Comparison of ENCODE assay signal across 23 cellular contexts in the genomic region with DNA sequence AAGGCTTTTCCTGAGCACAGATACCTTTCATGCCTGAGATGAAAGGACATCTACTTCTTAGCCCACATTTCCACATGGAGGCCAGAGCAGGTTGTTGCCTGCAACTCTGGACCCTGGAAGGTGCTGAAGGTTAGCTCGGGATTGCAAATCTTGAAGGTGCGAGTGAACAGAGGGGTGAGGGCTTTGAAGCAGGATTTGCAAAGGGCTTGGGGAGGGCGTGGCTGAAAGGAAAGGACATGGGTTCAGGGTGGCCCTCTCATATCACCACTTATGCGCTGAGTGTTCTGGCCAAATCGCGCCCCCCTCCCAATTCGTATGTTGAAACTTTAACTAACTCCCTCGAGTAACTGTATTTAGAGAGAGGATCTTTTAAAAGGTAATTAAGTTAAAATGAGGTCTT.
DNase-seq lines count a peak whose midpoint lies in the region; ATAC-seq, FAIRE-seq and TF ChIP-seq lines count a peak whose summit lies in the region.
"Had no signal": no experiment of that assay in that cellular context is flagged by ENCODE, and none has a peak within 500 bp of the region (broad histone marks: within the 10 kb centered on the region; RNA-seq: fewer than 3 reads in every experiment).

No MANE protein-coding gene starts in this region.

- no peak overlapping the region for H3K27ac Mint-ChIP-seq in mesothelial cell of epicardium
- H3K27ac Mint-ChIP-seq: CD4-positive, CD25-positive, alpha-beta regulatory T cell; CD8-positive, alpha-beta T cell; GM23338 had no signal

- no peak overlapping the region for H3K9ac ChIP-seq in BLaER1 treated with 17β-estradiol and CSF1 and Interleukin-3, amounts not matched to agents 10 nM and 100 nM
- no peak overlapping the region for H3K9ac ChIP-seq in H1 (replicated peaks in 1 of 4; ENCODE audit: extremely low read depth in 1 of 4, low read depth in 3 of 4, low read length in 3 of 4)
- H3K9ac ChIP-seq in neural cell (ENCODE audit: low read length): no peak overlapping the region

- H2BK120ac ChIP-seq in H1 (replicated peaks; ENCODE audit: low read depth, low read length): no peak overlapping the region

- no peak overlapping the region for H2AFZ ChIP-seq in H1 (ENCODE audit: low read length)
- H2AFZ ChIP-seq in neural cell (ENCODE audit: low read depth, low read length): no peak overlapping the region
- H2AFZ ChIP-seq: GM23338 had no signal

- H3F3A ChIP-seq in neural cell (ENCODE audit: insufficient read depth, low read length, poor library complexity, severe bottlenecking): no peaks in the 10 kb centered on the region

- no peak overlapping the region for H3K27ac ChIP-seq in BLaER1 treated with 17β-estradiol and CSF1 and Interleukin-3, amounts not matched to agents 10 nM and 100 nM
- H3K27ac ChIP-seq in H1 (ENCODE audit: low read depth, low read length) (no peak overlapping the region), neural cell (ENCODE audit: low read length) (peak overlapping the region; percentile 49), tibial artery (no peak overlapping the region), esophagus muscularis mucosa (replicated peaks in 1 of 4) (no peak overlapping the region)
- H3K27ac ChIP-seq: C4-2B had no signal

- peaks cover 14% of the 10 kb centered on the region for H3K4me1 Mint-ChIP-seq in mesothelial cell of epicardium
- H3K4me1 Mint-ChIP-seq: CD4-positive, CD25-positive, alpha-beta regulatory T cell had no signal

- H3K4me1 ChIP-seq in BLaER1 treated with 17β-estradiol and CSF1 and Interleukin-3, amounts not matched to agents 10 nM and 100 nM: peaks cover 6 to 43% (median 27%) of the 10 kb centered on the region in 10 experiments; a peak in 16 of 20 replicates
- H3K4me1 ChIP-seq in H1 (replicated peaks in 1 of 4; ENCODE audit: control insufficient read depth in 3 of 4, insufficient read depth in 4 of 4, low read length in 3 of 4) (peaks cover 2 to 6% (median 3%) of the 10 kb centered on the region in 4 experiments; a peak in 4 of 7 replicates), tibial artery (peaks cover 0 to 4% (median 0%) of the 10 kb centered on the region in 4 donors), esophagus muscularis mucosa (no peaks in the 10 kb centered on the region)
- H3K4me1 ChIP-seq: A549, BE2C, Caco-2 had no signal

- H3K4me2 ChIP-seq in BLaER1 treated with 17β-estradiol and CSF1 and Interleukin-3, amounts not matched to agents 10 nM and 100 nM: peak overlapping the region in 8 of 11 experiments; percentile 3 to 58 (median 41); a peak in 13 of 22 replicates
- no peak overlapping the region for H3K4me2 ChIP-seq in H1 (ENCODE audit: insufficient read depth in 1 of 2, low read depth in 2 of 2, low read length in 2 of 2)
- H3K4me2 ChIP-seq in neural cell (ENCODE audit: low read length): no peak overlapping the region
- H3K4me2 ChIP-seq: A549, GM23338 had no signal

- no peak overlapping the region for H3K4ac ChIP-seq in H1 (replicated peaks; ENCODE audit: insufficient read length, low read depth, low read length)

- CTCF ChIA-PET in H1 (lab: Charles Lee; ENCODE audit: partially characterized antibody): interaction anchor here (0.7 to 0.9 kb wide), 3 partner anchors 91 to 222 kb away, joined by 3 to 4 read pairs (median 3); no protein-coding TSS in a partner anchor

- H2BK5ac ChIP-seq in H1 (ENCODE audit: low read depth, low read length): no peak overlapping the region

- no peaks in the 10 kb centered on the region for H3K9me3 ChIP-seq in BLaER1 treated with 17β-estradiol and CSF1 and Interleukin-3, amounts not matched to agents 10 nM and 100 nM (replicated peaks in 1 of 11)
- H3K9me3 ChIP-seq in H1 (ENCODE audit: insufficient read depth in 2 of 2, low read depth in 1 of 2, low read length in 1 of 2) (no peaks in the 10 kb centered on the region), neural cell (ENCODE audit: low read length) (no peaks in the 10 kb centered on the region), tibial artery (no peaks in the 10 kb centered on the region), esophagus muscularis mucosa (no peaks in the 10 kb centered on the region)
- H3K9me3 ChIP-seq: A549, BE2C, Caco-2 had no signal

- POLR2A ChIA-PET in H1 (lab: Charles Lee; ENCODE audit: partially characterized antibody): no interaction called here

- no peak overlapping the region for H4K5ac ChIP-seq in H1 (ENCODE audit: insufficient read length, low read depth, low read length)

- H3K79me2 ChIP-seq in H1 (ENCODE audit: control insufficient read depth in 1 of 2, insufficient read depth in 2 of 2, low read length in 2 of 2) (no peaks in the 10 kb centered on the region), neural cell (replicated peaks; ENCODE audit: insufficient read depth, low read length) (no peaks in the 10 kb centered on the region)

- no peaks in the 10 kb centered on the region; the same call in 1 of the 2 replicates for H3K79me1 ChIP-seq in H1 (ENCODE audit: low read depth, low read length)

- H2AK5ac ChIP-seq in H1 (ENCODE audit: low read depth, low read length): no peak overlapping the region

- H4K8ac ChIP-seq in H1 (ENCODE audit: extremely low read depth, insufficient read depth, low read length): no peak overlapping the region

- H3K18ac ChIP-seq in H1 (ENCODE audit: extremely low read depth, low read length): peak overlapping the region; percentile 29; the same call in 1 of the 2 replicates

- H3K23ac ChIP-seq in H1 (ENCODE audit: insufficient read length): no peak overlapping the region

- DNase-seq in H1 (ENCODE audit: low read depth in 1 of 2, low spot score in 2 of 2): no peak
- no peak for DNase-seq in tibial artery
- DNase-seq in esophagus muscularis mucosa (ENCODE audit: extremely low spot score): no peak
- DNase-seq in mesothelial cell of epicardium (ENCODE audit: low spot score in 2 of 2, unreplicated experiment in 2 of 2): no peak
- DNase-seq: 8988T; ACHN; AML-193; BE2C; Caco-2; CD4-positive, CD25-positive, alpha-beta regulatory T cell; CD8-positive, alpha-beta T cell; DMS153; DND-41; HCEC 1CT had no signal

- no peaks in the 10 kb centered on the region for H3K27me3 ChIP-seq in BLaER1 treated with 17β-estradiol and CSF1 and Interleukin-3, amounts not matched to agents 10 nM and 100 nM
- H3K27me3 ChIP-seq in H1 (replicated peaks in 1 of 4; ENCODE audit: control insufficient read depth in 3 of 4, extremely low read depth in 1 of 4, insufficient read depth in 3 of 4, low read length in 3 of 4) (peaks cover 0 to 2% (median 0%) of the 10 kb centered on the region in 4 experiments; a peak in 2 of 7 replicates), neural cell (ENCODE audit: insufficient read depth, low read depth, low read length) (no peaks in the 10 kb centered on the region), tibial artery (no peaks in the 10 kb centered on the region), esophagus muscularis mucosa (no peaks in the 10 kb centered on the region)
- H3K27me3 ChIP-seq: BE2C had no signal

- H4K91ac ChIP-seq in H1 (replicated peaks; ENCODE audit: insufficient read length, low read length): no peak overlapping the region

- no peaks in the 10 kb centered on the region for H3K36me3 Mint-ChIP-seq in mesothelial cell of epicardium
- H3K36me3 Mint-ChIP-seq: CD4-positive, CD25-positive, alpha-beta regulatory T cell; CD8-positive, alpha-beta T cell had no signal

- no peak overlapping the region for H3K4me3 Mint-ChIP-seq in mesothelial cell of epicardium
- H3K4me3 Mint-ChIP-seq: CD4-positive, CD25-positive, alpha-beta regulatory T cell; CD8-positive, alpha-beta T cell; GM23338 had no signal

- TF ChIP-seq RAD21 in H1 (IDR thresholded peaks at IDR 0.05 in 1 of 2, conservative IDR thresholded peaks at IDR 0.05 in 1 of 2; ENCODE audit: low read depth in 2 of 2, low read length in 2 of 2) (no peak), neural cell (conservative IDR thresholded peaks at IDR 0.05) (no peak)

- H3K14ac ChIP-seq in H1 (ENCODE audit: insufficient read length): no peak overlapping the region

- intact Hi-C loops in tibial artery (cut with DNase I; ENCODE audit: low total_unique reads): no loop called here
- intact Hi-C loops in esophagus muscularis mucosa (cut with DNase I): no loop called here

- H3K23me2 ChIP-seq in H1 (ENCODE audit: low read depth, low read length): peaks cover 2% of the 10 kb centered on the region; the same call in 1 of the 2 replicates

- no peak overlapping the region; the same call in 1 of the 2 replicates for H2BK12ac ChIP-seq in H1 (ENCODE audit: low read depth, low read length)

- no peak overlapping the region; the same call in 1 of the 2 replicates for H2BK15ac ChIP-seq in H1 (ENCODE audit: low read length)

- no peak for ATAC-seq in HG02840 (IDR thresholded peaks at IDR 0.05; ENCODE audit: low FRiP score, unreplicated experiment)
- ATAC-seq: A549; CD8-positive, alpha-beta T cell; GM23338 had no signal

- H3K27me3 Mint-ChIP-seq in mesothelial cell of epicardium (ENCODE audit: low read depth): peaks cover 24% of the 10 kb centered on the region

- no peak for TF ChIP-seq POLR2A in H1 (IDR thresholded peaks at IDR 0.05; ENCODE audit: control extremely low read depth in 1 of 2, low read depth in 2 of 2, low read length in 2 of 2)
- TF ChIP-seq POLR2A in esophagus muscularis mucosa (IDR thresholded peaks at IDR 0.05; ENCODE audit: low read depth): no peak

- no peaks in the 10 kb centered on the region for H3K36me3 ChIP-seq in BLaER1 treated with 17β-estradiol and CSF1 and Interleukin-3, amounts not matched to agents 10 nM and 100 nM
- H3K36me3 ChIP-seq in H1 (ENCODE audit: control insufficient read depth in 2 of 4, insufficient read depth in 4 of 4, low read length in 3 of 4) (no peaks in the 10 kb centered on the region), neural cell (ENCODE audit: insufficient read depth, low read length) (no peaks in the 10 kb centered on the region), tibial artery (no peaks in the 10 kb centered on the region), esophagus muscularis mucosa (no peaks in the 10 kb centered on the region)
- H3K36me3 ChIP-seq: BE2C had no signal

- H3K4me3 ChIP-seq in BLaER1 treated with 17β-estradiol and CSF1 and Interleukin-3, amounts not matched to agents 10 nM and 100 nM: no peak overlapping the region
- no peak overlapping the region for H3K4me3 ChIP-seq in H1 (ENCODE audit: extremely low read depth in 1 of 4, insufficient read depth in 2 of 4, low read depth in 3 of 4, low read length in 4 of 4)
- H3K4me3 ChIP-seq in neural cell (ENCODE audit: low read length): no peak overlapping the region
- no peak overlapping the region for H3K4me3 ChIP-seq in tibial artery
- no peak overlapping the region for H3K4me3 ChIP-seq in esophagus muscularis mucosa
- H3K4me3 ChIP-seq: A549, GM23338 had no signal

- no peak for TF ChIP-seq CTCF in H1 (IDR thresholded peaks at IDR 0.05; ENCODE audit: control extremely low read depth in 1 of 3, insufficient read depth in 1 of 3, low read depth in 1 of 3, low read length in 3 of 3)
- TF ChIP-seq CTCF in neural cell (IDR thresholded peaks at IDR 0.05; ENCODE audit: poor library complexity, severe bottlenecking): no peak
- TF ChIP-seq CTCF in tibial artery (IDR thresholded peaks at IDR 0.05): no peak
- no peak for TF ChIP-seq CTCF in esophagus muscularis mucosa (IDR thresholded peaks at IDR 0.05)
- TF ChIP-seq CTCF in mesothelial cell of epicardium (IDR thresholded peaks at IDR 0.05; ENCODE audit: unreplicated experiment): no peak

- no peaks in the 10 kb centered on the region for H4K20me1 ChIP-seq in BLaER1 treated with 17β-estradiol and CSF1 and Interleukin-3, amounts not matched to agents 10 nM and 100 nM
- no peaks in the 10 kb centered on the region for H4K20me1 ChIP-seq in H1 (replicated peaks in 1 of 2; ENCODE audit: control insufficient read depth in 1 of 2, insufficient read depth in 2 of 2, low read length in 2 of 2)
- H4K20me1 ChIP-seq in neural cell (ENCODE audit: insufficient read depth): no peaks in the 10 kb centered on the region

- H3K9me3 Mint-ChIP-seq in mesothelial cell of epicardium: no peaks in the 10 kb centered on the region
- H3K9me3 Mint-ChIP-seq: CD8-positive, alpha-beta T cell; GM23338 had no signal

- H2BK20ac ChIP-seq in H1 (ENCODE audit: low read length): no peak overlapping the region

- no peak overlapping the region for H3K56ac ChIP-seq in H1 (replicated peaks; ENCODE audit: insufficient read length, low read depth, low read length)

- FAIRE-seq in H1 (lab: Jason Lieb, UNC): no peak
- FAIRE-seq: A549, G401.6, GM12892, H54 had no signal

- no peaks in the 10 kb centered on the region for H3K9me2 ChIP-seq in neural cell (ENCODE audit: insufficient read depth, low read length)

- TF ChIP-seq EP300 in H1 (IDR thresholded peaks at IDR 0.05; ENCODE audit: borderline replicate concordance in 1 of 2, low read depth in 2 of 2, low read length in 2 of 2) (no peak), neural cell (conservative IDR thresholded peaks at IDR 0.05; ENCODE audit: poor library complexity, severe bottlenecking) (no peak), esophagus muscularis mucosa (IDR thresholded peaks at IDR 0.05) (no peak)

- 83% methylated on average over 8 of the region's 8 CpGs; no CpG with 5 or more reads in 1 of the 2 experiments for WGBS in H1 (ENCODE audit: extremely low coverage in 1 of 2, insufficient coverage in 1 of 2, insufficient read length in 1 of 2, insufficient replicate concordance in 2 of 2, low coverage in 1 of 2, low lambda C conversion rate in 2 of 2, missing lambda C conversion rate in 1 of 2), 2 experiments
- 87% methylated on average over 8 of the region's 8 CpGs for WGBS in esophagus muscularis mucosa

Comparison
In these comparisons a context has a peak if more than half of its experiments do, and no peak if none do; other contexts are left out.
1. H3K4me2 ChIP-seq: peak in BLaER1 treated with 17β-estradiol and CSF1 and Interleukin-3, amounts not matched to agents 10 nM and 100 nM (8 of 11); none in H1 (0 of 2) and neural cell (single experiment).